Comparison of ENCODE assay signal across 8 cellular contexts in the genomic region with DNA sequence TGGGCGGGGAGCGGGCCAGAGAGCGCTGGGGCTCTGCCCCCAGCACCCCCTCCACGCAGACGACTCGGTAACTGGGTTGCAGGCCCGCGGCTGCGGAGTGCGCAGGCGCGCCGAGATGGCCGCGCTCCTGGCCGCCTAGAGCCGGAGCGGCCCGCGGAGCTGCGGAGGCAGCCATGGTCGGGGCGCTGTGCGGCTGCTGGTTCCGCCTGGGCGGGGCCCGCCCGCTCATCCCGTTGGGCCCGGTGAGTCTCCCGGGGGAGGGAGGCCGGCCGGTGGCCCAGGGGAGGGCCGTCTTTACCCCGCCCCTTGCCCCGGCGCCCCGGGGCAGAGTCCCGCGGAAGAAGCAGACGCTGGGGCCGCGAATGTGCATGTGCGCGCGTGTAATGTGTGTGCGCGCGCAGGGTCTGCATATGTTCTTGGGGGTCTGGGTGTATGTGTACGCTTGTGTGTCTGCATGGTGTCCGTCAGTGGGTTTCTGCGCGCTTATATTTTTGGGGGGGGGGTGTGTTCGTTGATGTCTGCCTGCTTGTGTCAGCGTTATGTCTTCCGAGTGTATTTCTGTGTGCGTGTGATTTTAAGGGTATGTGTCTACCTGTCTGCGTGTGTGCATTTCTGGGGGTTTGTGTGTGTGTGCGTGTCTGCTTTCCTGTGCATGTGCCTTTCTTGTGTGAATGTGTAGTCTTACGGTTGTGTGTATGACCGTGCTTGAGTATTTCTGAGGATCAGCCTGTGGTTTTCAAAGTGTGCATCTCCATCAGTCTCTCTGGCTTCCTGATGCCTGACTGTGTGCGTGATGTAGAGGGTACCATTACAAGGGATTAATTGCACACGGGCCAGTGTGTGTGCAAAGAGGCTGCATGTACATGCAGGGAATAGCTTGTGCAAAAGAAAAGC. TPM values are rescaled to one million over a fixed set of nuclear protein-coding genes. Genes with fewer than 3 reads are reported as not detected.
DNase-seq lines count a peak whose midpoint lies in the region; ATAC-seq and TF ChIP-seq lines count a peak whose summit lies in the region.

A gene (plus strand): TSS at position 102 of the 894 bp plus-strand sequence. CDS start 72 bp downstream, at position 174.

- 0 to 3% methylated on average over 16 to 37 of the region's 63 CpGs for WGBS in testis, 2 donors

- intact Hi-C loops in testis (cut with DNase I; ENCODE audit: low total_unique reads), result no loop called here

- H3K36me3 Mint-ChIP-seq in neural crest cell (ENCODE audit: low read depth), result no peaks in the 10 kb centered on the region

- peak within 1 kb of the TSS; percentile 70 for H3K27ac ChIP-seq in RWPE2 (ENCODE audit: poor library complexity, severe bottlenecking)
- H3K27ac ChIP-seq in testis, result peak within 1 kb of the TSS; percentile 85 to 89

- peak; percentile 71 for DNase-seq in AG10803 (ENCODE audit: low read depth)
- no peak for DNase-seq in RWPE2 (ENCODE audit: low spot score)
- peak in 3 of 4 experiments; percentile 32 to 64 (median 38) for DNase-seq in activated naive CD4-positive, alpha-beta T cell (lab: John Stamatoyannopoulos, UW)
- peak; percentile 36 for DNase-seq in foreskin melanocyte
- DNase-seq in neural crest cell (ENCODE audit: low read depth, low spot score), result no peak
- DNase-seq in testis, result peak; percentile 78

- peak within 1 kb of the TSS; percentile 67 for H3K27ac Mint-ChIP-seq in neural crest cell (ENCODE audit: unreplicated experiment)

- ATAC-seq in GM19025 (IDR thresholded peaks at IDR 0.05; ENCODE audit: low read depth, unreplicated experiment) (peak; percentile 57), HG03521 (IDR thresholded peaks at IDR 0.05; ENCODE audit: unreplicated experiment) (peak; percentile 51), RWPE2 (ENCODE audit: low read depth) (peak; percentile 72)

- H3K9me3 Mint-ChIP-seq in neural crest cell, result no peaks in the 10 kb centered on the region

- TF ChIP-seq POLR2A in testis (IDR thresholded peaks at IDR 0.05), result peak; percentile 14

- H3K4me1 ChIP-seq in RWPE2 (ENCODE audit: insufficient read depth, poor library complexity, severe bottlenecking) (peaks cover 16% of the 10 kb centered on the region), testis (peaks cover 8% of the 10 kb centered on the region)

- H3K36me3 ChIP-seq in RWPE2 (ENCODE audit: low read depth) (no peaks in the 10 kb centered on the region), testis (ENCODE audit: low read depth, missing control alignments) (no peaks in the 10 kb centered on the region)

- H3K27me3 Mint-ChIP-seq in neural crest cell (ENCODE audit: low read depth), result no peaks in the 10 kb centered on the region

- TF ChIP-seq CTCF in AG10803 (conservative IDR thresholded peaks at IDR 0.05; ENCODE audit: low read length), result no peak
- no peak for TF ChIP-seq CTCF in RWPE2 (IDR thresholded peaks at IDR 0.05; ENCODE audit: poor library complexity, severe bottlenecking)
- no peak for TF ChIP-seq CTCF in neural crest cell (conservative IDR thresholded peaks at IDR 0.05)
- TF ChIP-seq CTCF in testis (IDR thresholded peaks at IDR 0.05), result no peak

- peak within 1 kb of the TSS; percentile 90 for H3K4me3 Mint-ChIP-seq in neural crest cell

- no peaks in the 10 kb centered on the region for H3K27me3 ChIP-seq in RWPE2 (ENCODE audit: insufficient read depth, poor library complexity, severe bottlenecking)
- no peaks in the 10 kb centered on the region for H3K27me3 ChIP-seq in testis

- H3K9me3 ChIP-seq in RWPE2 (ENCODE audit: severe bottlenecking), result no peaks in the 10 kb centered on the region
- no peaks in the 10 kb centered on the region for H3K9me3 ChIP-seq in testis

- H3K4me3 ChIP-seq in AG10803 (ENCODE audit: low read length), result peak within 1 kb of the TSS; percentile 93
- H3K4me3 ChIP-seq in RWPE2 (ENCODE audit: severe bottlenecking), result peak within 1 kb of the TSS; percentile 49
- H3K4me3 ChIP-seq in testis, result peak within 1 kb of the TSS; percentile 76 to 84

- peaks cover 27% of the 10 kb centered on the region for H3K4me1 Mint-ChIP-seq in neural crest cell

RNA-seq across cellular contexts. Expression of the gene that starts here (rescaled TPM):
- total RNA-seq in neural crest cell (12.3 and 14.8 TPM in 2 replicates), testis (10 to 100 TPM; 38.9 to 51.6 TPM)
- polyA plus RNA-seq in testis (ENCODE audit: insufficient read depth, low read depth, low replicate concordance), result 27.7 TPM

Comparison
In these comparisons a context has a peak if more than half of its experiments do, and no peak if none do; other contexts are left out.
1. DNase-seq: peak in AG10803 (single experiment), activated naive CD4-positive, alpha-beta T cell (3 of 4), foreskin melanocyte (single experiment) and testis (single experiment); none in RWPE2 (single experiment) and neural crest cell (single experiment).
2. Peak in every context shown above with its lines, with median percentiles within 50 percentile points of each other: H3K4me3 ChIP-seq and ATAC-seq.